In the genomic region with DNA sequence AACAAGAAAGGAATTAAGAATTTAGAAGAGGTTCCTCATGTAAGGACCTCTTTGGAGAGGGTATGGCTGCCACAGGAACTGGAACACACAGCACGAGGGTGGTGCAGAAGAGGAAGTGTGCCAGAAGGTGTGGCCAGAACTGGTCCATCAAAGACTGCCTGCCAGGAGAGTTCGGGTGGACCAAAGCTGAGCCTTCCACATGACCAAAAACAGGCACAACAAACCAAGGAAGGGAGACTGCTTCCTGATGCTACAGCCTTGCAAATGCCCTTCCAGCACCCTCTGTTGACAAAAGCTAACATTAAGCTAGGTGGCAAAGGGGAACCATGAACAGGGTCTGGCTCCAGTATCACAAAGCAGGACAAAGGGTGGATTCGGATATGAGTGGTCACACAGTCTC, we compare ENCODE assay signal across 8 cellular contexts.
DNase-seq lines count a peak whose midpoint lies in the region; ATAC-seq and TF ChIP-seq lines count a peak whose summit lies in the region.
"Had no signal": no experiment of that assay in that cellular context is flagged by ENCODE, and none has a peak within 500 bp of the region (broad histone marks: within the 10 kb centered on the region; RNA-seq: fewer than 3 reads in every experiment).

No MANE protein-coding gene starts in this region.

- H3K27me3 ChIP-seq in H9 (ENCODE audit: insufficient read depth, low read length) (no peaks in the 10 kb centered on the region), heart left ventricle (no peaks in the 10 kb centered on the region)

- H3K27ac ChIP-seq in H9 (ENCODE audit: insufficient read length, low read depth, low read length) = no peak overlapping the region
- H3K27ac ChIP-seq in heart left ventricle = peak overlapping the region in 1 of 12 donors; percentile 54

- H2BK12ac ChIP-seq in H9 (ENCODE audit: insufficient read length, low read depth, low read length) = no peak overlapping the region

- in situ Hi-C loops in SK-MEL-5 (cut with HindIII; ENCODE audit: low pct_unique_long_range_greater_than_20kb, low sequenced_read_pairs) = no loop called here

- peaks cover 2 to 41% (median 27%) of the 10 kb centered on the region in 3 experiments; a peak in 6 of 7 replicates for H3K36me3 Mint-ChIP-seq in H9 (ENCODE audit: insufficient read depth in 1 of 3, low read depth in 3 of 3)
- peaks cover 56% of the 10 kb centered on the region for H3K36me3 Mint-ChIP-seq in stimulated activated memory B cell treated with anti-CD40 and anti-IgM and Interleukin-4, amounts not matched to agents 10 μg/mL and 1 μg/mL and 100 μg/mL, for 72 hours

- H3K79me1 ChIP-seq in H9 (ENCODE audit: insufficient read depth, low read depth, low read length, poor library complexity, severe bottlenecking) = no peaks in the 10 kb centered on the region

- H3K4me1 ChIP-seq in H9 (ENCODE audit: insufficient read depth, low read length) = no peaks in the 10 kb centered on the region
- peaks cover 0 to 28% (median 0%) of the 10 kb centered on the region in 12 donors for H3K4me1 ChIP-seq in heart left ventricle

- H2BK120ac ChIP-seq in H9 (ENCODE audit: low read depth, low read length, poor library complexity, severe bottlenecking) = no peak overlapping the region

- no peak overlapping the region for H2BK5ac ChIP-seq in H9 (ENCODE audit: insufficient read length, low read length)

- no peak overlapping the region for H3K4me3 ChIP-seq in heart left ventricle

- intact Hi-C loops in heart left ventricle (cut with DNase I) = no loop called here

- H3K79me2 ChIP-seq in H9 (ENCODE audit: insufficient read depth, low read length) = no peaks in the 10 kb centered on the region

- peaks cover 2 to 11% of the 10 kb centered on the region in 2 experiments for H3K4me1 Mint-ChIP-seq in H9
- peaks cover 9% of the 10 kb centered on the region for H3K4me1 Mint-ChIP-seq in stimulated activated memory B cell treated with anti-CD40 and anti-IgM and Interleukin-4, amounts not matched to agents 10 μg/mL and 1 μg/mL and 100 μg/mL, for 72 hours

- DNase-seq in H9 = peak; percentile 45
- DNase-seq in SK-MEL-5 (ENCODE audit: low read depth, low spot score) = peak; percentile 37
- DNase-seq in heart left ventricle = peak in 4 of 5 donors; percentile 21 to 34 (median 29)
- no peak for DNase-seq in effector CD8-positive, alpha-beta T cell (lab: John Stamatoyannopoulos, UW)
- DNase-seq in activated naive CD4-positive, alpha-beta T cell treated with anti-CD3 and anti-CD28 coated beads, Interleukin-2, amount 50 U/mL, for 16 hours = no peak
- DNase-seq: activated T-cell treated with anti-CD3 and anti-CD28 coated beads, Interleukin-2, amount 50 U/mL, for 4 hours had no signal

- H3K4ac ChIP-seq in H9 (ENCODE audit: low read depth, low read length) = no peak overlapping the region

- no peaks in the 10 kb centered on the region for H3K9me3 Mint-ChIP-seq in H9
- H3K9me3 Mint-ChIP-seq in stimulated activated memory B cell treated with anti-CD40 and anti-IgM and Interleukin-4, amounts not matched to agents 10 μg/mL and 1 μg/mL and 100 μg/mL, for 72 hours = no peaks in the 10 kb centered on the region
- H3K9me3 Mint-ChIP-seq: activated T-cell treated with anti-CD3 and anti-CD28 coated beads, Interleukin-2, amount 50 U/mL, for 4 hours had no signal

- no peaks in the 10 kb centered on the region for H3K23me2 ChIP-seq in H9 (ENCODE audit: insufficient read length, low read depth, low read length, poor library complexity, severe bottlenecking)

- H3K27me3 Mint-ChIP-seq in H9 (ENCODE audit: low read depth) = no peaks in the 10 kb centered on the region
- no peaks in the 10 kb centered on the region for H3K27me3 Mint-ChIP-seq in stimulated activated memory B cell treated with anti-CD40 and anti-IgM and Interleukin-4, amounts not matched to agents 10 μg/mL and 1 μg/mL and 100 μg/mL, for 72 hours

- H3K56ac ChIP-seq in H9 (ENCODE audit: insufficient read length, low read depth, low read length) = no peak overlapping the region

- H3K9ac ChIP-seq in H9 (ENCODE audit: extremely low read depth, insufficient read length, low read length) = no peak overlapping the region

- H2BK20ac ChIP-seq in H9 (ENCODE audit: low read depth, low read length, poor library complexity, severe bottlenecking) = no peak overlapping the region

- H3K4me2 ChIP-seq in H9 (ENCODE audit: insufficient read depth, insufficient read length, low read length) = no peak overlapping the region

- TF ChIP-seq CTCF in H9 (conservative IDR thresholded peaks at IDR 0.05) = 0 out of 3 replicates have a peak, but pooled peaks have one; percentile 13
- TF ChIP-seq CTCF in heart left ventricle (IDR thresholded peaks at IDR 0.05) = peak in 1 of 12 donors; percentile 5

- H4K8ac ChIP-seq in H9 (replicated peaks; ENCODE audit: insufficient read length, low read depth, low read length) = no peak overlapping the region

- no CpG with 5 or more reads among the region's 3 CpGs for WGBS in H9 (ENCODE audit: extremely low coverage, insufficient read length, low lambda C conversion rate)
- WGBS in heart left ventricle, 4 donors = 64 to 75% (median 68%) methylated on average over 3 of the region's 3 CpGs

- no peak overlapping the region for H3K14ac ChIP-seq in H9 (ENCODE audit: insufficient read depth, low read length)

- peak overlapping the region in 1 of 3 experiments; percentile 84; a peak in 2 of 7 replicates for H3K27ac Mint-ChIP-seq in H9
- H3K27ac Mint-ChIP-seq in stimulated activated memory B cell treated with anti-CD40 and anti-IgM and Interleukin-4, amounts not matched to agents 10 μg/mL and 1 μg/mL and 100 μg/mL, for 72 hours = peak overlapping the region; percentile 33

- no peak overlapping the region for H4K91ac ChIP-seq in H9 (ENCODE audit: insufficient read length, low read depth, low read length)

- H3K4me3 Mint-ChIP-seq in H9 = no peak overlapping the region
- no peak overlapping the region for H3K4me3 Mint-ChIP-seq in stimulated activated memory B cell treated with anti-CD40 and anti-IgM and Interleukin-4, amounts not matched to agents 10 μg/mL and 1 μg/mL and 100 μg/mL, for 72 hours
- H3K4me3 Mint-ChIP-seq: activated T-cell treated with anti-CD3 and anti-CD28 coated beads, Interleukin-2, amount 50 U/mL, for 4 hours had no signal

- ATAC-seq in heart left ventricle = peak; percentile 67 to 83 (median 74)
- ATAC-seq in stimulated activated memory B cell treated with anti-CD40 and anti-IgM and Interleukin-4, amounts not matched to agents 10 μg/mL and 1 μg/mL and 100 μg/mL, for 72 hours = peak; percentile 71
- ATAC-seq in GM21723 (IDR thresholded peaks at IDR 0.05; ENCODE audit: unreplicated experiment) = no peak
- ATAC-seq: activated T-cell treated with anti-CD3 and anti-CD28 coated beads, Interleukin-2, amount 50 U/mL, for 4 hours had no signal

- no peak overlapping the region for H3K18ac ChIP-seq in H9 (ENCODE audit: insufficient read length, low read depth, low read length)

- no peak overlapping the region for H4K5ac ChIP-seq in H9 (ENCODE audit: insufficient read length, low read depth, low read length)

- H2BK15ac ChIP-seq in H9 (ENCODE audit: low read depth, low read length) = no peak overlapping the region

- H2AFZ ChIP-seq in H9 (ENCODE audit: low read length) = no peak overlapping the region

- TF ChIP-seq POLR2A in heart left ventricle (IDR thresholded peaks at IDR 0.05) = no peak

- no peaks in the 10 kb centered on the region for H3K9me3 ChIP-seq in H9 (ENCODE audit: control insufficient read depth, low read depth, low read length)
- no peaks in the 10 kb centered on the region for H3K9me3 ChIP-seq in heart left ventricle

- no peak overlapping the region for H2AK5ac ChIP-seq in H9 (ENCODE audit: insufficient read length, low read length)

- H4K20me1 ChIP-seq in H9 (ENCODE audit: control insufficient read depth, insufficient read depth, insufficient read length) = no peaks in the 10 kb centered on the region

- H3K23ac ChIP-seq in H9 (ENCODE audit: insufficient read length, low read depth, low read length) = no peak overlapping the region

- H3T11ph ChIP-seq in H9 (ENCODE audit: low read length) = no peak overlapping the region

- H3K36me3 ChIP-seq in heart left ventricle = peaks cover 0 to 90% (median 49%) of the 10 kb centered on the region in 9 donors

Comparison
In these comparisons a context has a peak if more than half of its experiments do, and no peak if none do; other contexts are left out.
1. DNase-seq: peak in H9 (single experiment), SK-MEL-5 (single experiment) and heart left ventricle (4 of 5); none in effector CD8-positive, alpha-beta T cell (single experiment) and activated naive CD4-positive, alpha-beta T cell treated with anti-CD3 and anti-CD28 coated beads, Interleukin-2, amount 50 U/mL, for 16 hours (single experiment).